22 cellular contexts compared by ENCODE assay signal in genomic region chr9:129405831-129406220, GRCh38.
DNase-seq lines count a peak whose midpoint lies in the region; ATAC-seq and TF ChIP-seq lines count a peak whose summit lies in the region.
"Had no signal": no experiment of that assay in that cellular context is flagged by ENCODE, and none has a peak within 500 bp of the region (broad histone marks: within the 10 kb centered on the region; RNA-seq: fewer than 3 reads in every experiment).

No MANE protein-coding gene starts in this region.

- H3K4me1 Mint-ChIP-seq in glutamatergic neuron (ENCODE audit: low read depth, unreplicated experiment), result peaks cover 12% of the 10 kb centered on the region
- peaks cover 35% of the 10 kb centered on the region for H3K4me1 Mint-ChIP-seq in GM23338

- H4K20me1 ChIP-seq in BLaER1 (no peaks in the 10 kb centered on the region), GM23338 (replicated peaks; ENCODE audit: insufficient read depth) (no peaks in the 10 kb centered on the region)

- peak overlapping the region; percentile 37 for H3K27ac ChIP-seq in BLaER1
- no peak overlapping the region for H3K27ac ChIP-seq in GM23338 (ENCODE audit: low read depth)
- H3K27ac ChIP-seq: breast epithelium, C4-2B, gastroesophageal sphincter, suprapubic skin, VCaP had no signal

- H3K4me3 ChIP-seq in BLaER1 (peak overlapping the region; percentile 28; the same call in 1 of the 2 replicates), NB4 (ENCODE audit: low read depth, low read length) (no peak overlapping the region), GM23338 (no peak overlapping the region)
- H3K4me3 ChIP-seq: breast epithelium, gastroesophageal sphincter, suprapubic skin had no signal

- H3F3A ChIP-seq in GM23338 (replicated peaks; ENCODE audit: low read depth), result no peaks in the 10 kb centered on the region

- DNase-seq in NB4 (ENCODE audit: low read depth) (peak; percentile 25), glutamatergic neuron (peak; percentile 0), myocyte (ENCODE audit: low read depth) (peak; percentile 76), dedifferentiated amniotic fluid mesenchymal stem cell (ENCODE audit: extremely low spot score) (no peak), NCI-H524 (lab: John Stamatoyannopoulos, UW) (no peak), GM23338 (ENCODE audit: low spot score) (no peak)
- DNase-seq: activated CD4-positive, alpha-beta T cell treated with anti-CD3 and anti-CD28 coated beads, Interleukin-2, amount 10 ng/mL, durations not matched to agents 24 days and 14 days; activated naive CD4-positive, alpha-beta T cell treated with anti-CD3 and anti-CD28 coated beads for 36 hours; cortex of kidney; HFFc6; islet precursor cell; KG1; NCI-H748 treated with DMSO at 0.1 percent for 48 hours; stimulated activated CD4-positive, alpha-beta T cell treated with anti-CD3 and anti-CD28 coated beads, Interleukin-4, amount 100 ng/mL, for 1 hour; stimulated activated naive B cell treated with anti-CD40 and anti-IgM and Interleukin-4, amounts not matched to agents 10 μg/mL and 1 μg/mL and 100 μg/mL, for 72 hours had no signal

- H3K36me3 Mint-ChIP-seq in glutamatergic neuron (ENCODE audit: unreplicated experiment) (peaks cover 9% of the 10 kb centered on the region), GM23338 (ENCODE audit: low read depth) (peaks cover 12% of the 10 kb centered on the region)

- H3K9me3 Mint-ChIP-seq in glutamatergic neuron (ENCODE audit: unreplicated experiment) (peaks cover 7% of the 10 kb centered on the region), GM23338 (peaks cover 12% of the 10 kb centered on the region)

- no peak overlapping the region for H3K27ac Mint-ChIP-seq in glutamatergic neuron (ENCODE audit: unreplicated experiment)
- no peak overlapping the region for H3K27ac Mint-ChIP-seq in GM23338
- H3K27ac Mint-ChIP-seq: activated naive CD4-positive, alpha-beta T cell treated with anti-CD3 and anti-CD28 coated beads for 36 hours; HFFc6; stimulated activated naive B cell treated with anti-CD40 and anti-IgM and Interleukin-4, amounts not matched to agents 10 μg/mL and 1 μg/mL and 100 μg/mL, for 72 hours had no signal

- H3K9me3 ChIP-seq in BLaER1, result peaks cover 12% of the 10 kb centered on the region
- H3K9me3 ChIP-seq: breast epithelium, gastroesophageal sphincter, suprapubic skin had no signal

- TF ChIP-seq CTCF in NB4 (IDR thresholded peaks at IDR 0.05; ENCODE audit: low read depth, low read length), result no peak
- TF ChIP-seq CTCF in glutamatergic neuron (IDR thresholded peaks at IDR 0.05; ENCODE audit: partially characterized antibody, unreplicated experiment), result no peak
- TF ChIP-seq CTCF in GM23338 (conservative IDR thresholded peaks at IDR 0.05; ENCODE audit: low read depth in 2 of 2), result no peak

- no peak for TF ChIP-seq POLR2A in NB4 (IDR thresholded peaks at IDR 0.05; ENCODE audit: extremely low read depth, insufficient read length)

- no peak overlapping the region for H3K9ac ChIP-seq in BLaER1

- no peaks in the 10 kb centered on the region for H3K79me2 ChIP-seq in GM23338 (replicated peaks; ENCODE audit: insufficient read depth)

- H3K4me2 ChIP-seq in BLaER1 (peak overlapping the region; percentile 97), GM23338 (no peak overlapping the region)

- H3K9me2 ChIP-seq in GM23338 (ENCODE audit: insufficient read depth), result peaks cover 4% of the 10 kb centered on the region; the same call in 1 of the 2 replicates

- H3K27me3 ChIP-seq in BLaER1 (no peaks in the 10 kb centered on the region), GM23338 (ENCODE audit: insufficient read depth) (peaks cover 7% of the 10 kb centered on the region; the same call in 1 of the 2 replicates)
- H3K27me3 ChIP-seq: breast epithelium, gastroesophageal sphincter, suprapubic skin had no signal

- H3K4me3 Mint-ChIP-seq in glutamatergic neuron (ENCODE audit: unreplicated experiment) (no peak overlapping the region), GM23338 (no peak overlapping the region)
- H3K4me3 Mint-ChIP-seq: activated CD4-positive, alpha-beta T cell treated with anti-CD3 and anti-CD28 coated beads, Interleukin-2, amount 10 ng/mL, durations not matched to agents 24 days and 14 days; activated naive CD4-positive, alpha-beta T cell treated with anti-CD3 and anti-CD28 coated beads for 36 hours; HFFc6 had no signal

- no peaks in the 10 kb centered on the region for H3K36me3 ChIP-seq in BLaER1
- H3K36me3 ChIP-seq in GM23338 (ENCODE audit: insufficient read depth), result no peaks in the 10 kb centered on the region
- H3K36me3 ChIP-seq: breast epithelium, gastroesophageal sphincter, suprapubic skin had no signal

- H3K4me1 ChIP-seq in BLaER1, result peaks cover 88% of the 10 kb centered on the region
- H3K4me1 ChIP-seq in GM23338 (ENCODE audit: insufficient read depth), result peaks cover 5% of the 10 kb centered on the region; the same call in 1 of the 2 replicates
- H3K4me1 ChIP-seq: breast epithelium had no signal

- no peak overlapping the region for H2AFZ ChIP-seq in GM23338

- ATAC-seq in GM23338 (no peak), HG03135 (IDR thresholded peaks at IDR 0.05; ENCODE audit: unreplicated experiment) (no peak)
- ATAC-seq: gastroesophageal sphincter; stimulated activated naive B cell treated with anti-CD40 and anti-IgM and Interleukin-4, amounts not matched to agents 10 μg/mL and 1 μg/mL and 100 μg/mL, for 72 hours had no signal

- H3K27me3 Mint-ChIP-seq in glutamatergic neuron (ENCODE audit: unreplicated experiment), result peaks cover 10% of the 10 kb centered on the region
- peaks cover 19% of the 10 kb centered on the region for H3K27me3 Mint-ChIP-seq in GM23338 (ENCODE audit: insufficient read depth, low read depth, poor library complexity)

TF ChIP-seq in GM23338, 12 proteins besides CTCF, POLR2A, EP300 and RAD21:
- TF ChIP-seq JUNB (IDR thresholded peaks at IDR 0.05; ENCODE audit: unreplicated experiment) (no peak), EZH2 (IDR thresholded peaks at IDR 0.05; ENCODE audit: low read depth, unreplicated experiment) (no peak), CREB1 (CRISPR knock-in tag; IDR thresholded peaks at IDR 0.05; ENCODE audit: low read depth) (no peak), EZH2phosphoT487 (IDR thresholded peaks at IDR 0.05; ENCODE audit: unreplicated experiment) (no peak), STAT1 (IDR thresholded peaks at IDR 0.05; ENCODE audit: unreplicated experiment) (no peak), ZNF331 (CRISPR knock-in tag; IDR thresholded peaks at IDR 0.05; ENCODE audit: low read depth) (no peak)

Comparison
In these comparisons a context has a peak if more than half of its experiments do, and no peak if none do; other contexts are left out.
1. DNase-seq: peak in NB4 (single experiment), glutamatergic neuron (single experiment) and myocyte (single experiment); none in dedifferentiated amniotic fluid mesenchymal stem cell (single experiment), NCI-H524 (0 of 2) and GM23338 (single experiment).